In the genomic region with DNA sequence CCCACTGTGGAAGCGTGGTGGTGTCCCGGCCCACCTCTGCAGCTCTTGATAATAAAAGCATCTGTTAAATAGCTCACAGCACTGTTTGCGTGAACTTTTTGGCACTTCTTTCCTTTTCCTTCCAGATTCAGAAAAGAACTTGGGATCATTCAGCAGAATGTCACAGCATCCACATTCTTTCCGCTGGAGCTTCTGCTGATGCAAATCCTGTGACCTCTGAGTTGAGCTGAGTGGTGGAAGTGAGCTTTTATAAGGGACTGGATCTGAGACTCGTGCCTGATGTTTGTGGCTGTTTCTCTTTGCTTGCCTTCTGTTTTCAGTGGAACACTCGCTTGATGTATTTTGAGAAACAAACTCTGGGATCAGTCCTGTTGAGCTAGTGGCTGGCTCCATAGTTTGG, we compare ENCODE assay signal across 1 cellular context.
TF ChIP-seq lines count a peak whose summit lies in the region.

No MANE protein-coding gene starts in this region.

TF ChIP-seq in SK-N-SH, 30 proteins besides CTCF, POLR2A, EP300 and RAD21:
- TF ChIP-seq FOXM1 (IDR thresholded peaks at IDR 0.05; ENCODE audit: low read depth), result no peak
- no peak for TF ChIP-seq RCOR1 (IDR thresholded peaks at IDR 0.05; ENCODE audit: low read length)
- no peak for TF ChIP-seq MEF2A (IDR thresholded peaks at IDR 0.05; ENCODE audit: borderline replicate concordance, low read depth)
- TF ChIP-seq, protein P1, sequence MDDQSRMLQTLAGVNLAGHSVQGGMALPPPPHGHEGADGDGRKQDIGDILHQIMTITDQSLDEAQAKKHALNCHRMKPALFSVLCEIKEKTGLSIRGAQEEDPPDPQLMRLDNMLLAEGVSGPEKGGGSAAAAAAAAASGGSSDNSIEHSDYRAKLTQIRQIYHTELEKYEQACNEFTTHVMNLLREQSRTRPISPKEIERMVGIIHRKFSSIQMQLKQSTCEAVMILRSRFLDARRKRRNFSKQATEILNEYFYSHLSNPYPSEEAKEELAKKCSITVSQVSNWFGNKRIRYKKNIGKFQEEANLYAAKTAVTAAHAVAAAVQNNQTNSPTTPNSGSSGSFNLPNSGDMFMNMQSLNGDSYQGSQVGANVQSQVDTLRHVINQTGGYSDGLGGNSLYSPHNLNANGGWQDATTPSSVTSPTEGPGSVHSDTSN (IDR thresholded peaks at IDR 0.05), result no peak
- no peak for TF ChIP-seq JUND (IDR thresholded peaks at IDR 0.05)
- TF ChIP-seq, protein P2, sequence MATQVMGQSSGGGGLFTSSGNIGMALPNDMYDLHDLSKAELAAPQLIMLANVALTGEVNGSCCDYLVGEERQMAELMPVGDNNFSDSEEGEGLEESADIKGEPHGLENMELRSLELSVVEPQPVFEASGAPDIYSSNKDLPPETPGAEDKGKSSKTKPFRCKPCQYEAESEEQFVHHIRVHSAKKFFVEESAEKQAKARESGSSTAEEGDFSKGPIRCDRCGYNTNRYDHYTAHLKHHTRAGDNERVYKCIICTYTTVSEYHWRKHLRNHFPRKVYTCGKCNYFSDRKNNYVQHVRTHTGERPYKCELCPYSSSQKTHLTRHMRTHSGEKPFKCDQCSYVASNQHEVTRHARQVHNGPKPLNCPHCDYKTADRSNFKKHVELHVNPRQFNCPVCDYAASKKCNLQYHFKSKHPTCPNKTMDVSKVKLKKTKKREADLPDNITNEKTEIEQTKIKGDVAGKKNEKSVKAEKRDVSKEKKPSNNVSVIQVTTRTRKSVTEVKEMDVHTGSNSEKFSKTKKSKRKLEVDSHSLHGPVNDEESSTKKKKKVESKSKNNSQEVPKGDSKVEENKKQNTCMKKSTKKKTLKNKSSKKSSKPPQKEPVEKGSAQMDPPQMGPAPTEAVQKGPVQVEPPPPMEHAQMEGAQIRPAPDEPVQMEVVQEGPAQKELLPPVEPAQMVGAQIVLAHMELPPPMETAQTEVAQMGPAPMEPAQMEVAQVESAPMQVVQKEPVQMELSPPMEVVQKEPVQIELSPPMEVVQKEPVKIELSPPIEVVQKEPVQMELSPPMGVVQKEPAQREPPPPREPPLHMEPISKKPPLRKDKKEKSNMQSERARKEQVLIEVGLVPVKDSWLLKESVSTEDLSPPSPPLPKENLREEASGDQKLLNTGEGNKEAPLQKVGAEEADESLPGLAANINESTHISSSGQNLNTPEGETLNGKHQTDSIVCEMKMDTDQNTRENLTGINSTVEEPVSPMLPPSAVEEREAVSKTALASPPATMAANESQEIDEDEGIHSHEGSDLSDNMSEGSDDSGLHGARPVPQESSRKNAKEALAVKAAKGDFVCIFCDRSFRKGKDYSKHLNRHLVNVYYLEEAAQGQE (IDR thresholded peaks at IDR 0.05; ENCODE audit: low read depth, low read length), result no peak
- TF ChIP-seq POLR2AphosphoS5 (IDR thresholded peaks at IDR 0.05; ENCODE audit: low read depth, low read length), result no peak
- TF ChIP-seq, protein P3, sequence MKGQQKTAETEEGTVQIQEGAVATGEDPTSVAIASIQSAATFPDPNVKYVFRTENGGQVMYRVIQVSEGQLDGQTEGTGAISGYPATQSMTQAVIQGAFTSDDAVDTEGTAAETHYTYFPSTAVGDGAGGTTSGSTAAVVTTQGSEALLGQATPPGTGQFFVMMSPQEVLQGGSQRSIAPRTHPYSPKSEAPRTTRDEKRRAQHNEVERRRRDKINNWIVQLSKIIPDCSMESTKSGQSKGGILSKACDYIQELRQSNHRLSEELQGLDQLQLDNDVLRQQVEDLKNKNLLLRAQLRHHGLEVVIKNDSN (IDR thresholded peaks at IDR 0.05; ENCODE audit: borderline replicate concordance, low read depth), result no peak
- TF ChIP-seq ELF1 (IDR thresholded peaks at IDR 0.05), result no peak
- no peak for TF ChIP-seq SIN3A (IDR thresholded peaks at IDR 0.05; ENCODE audit: borderline replicate concordance, low read depth, low read length)
- TF ChIP-seq EZH2phosphoT487 (IDR thresholded peaks at IDR 0.05; ENCODE audit: borderline replicate concordance, low read depth), result no peak
- TF ChIP-seq RFX5 (IDR thresholded peaks at IDR 0.05; ENCODE audit: low read length), result no peak
- TF ChIP-seq, protein P4, sequence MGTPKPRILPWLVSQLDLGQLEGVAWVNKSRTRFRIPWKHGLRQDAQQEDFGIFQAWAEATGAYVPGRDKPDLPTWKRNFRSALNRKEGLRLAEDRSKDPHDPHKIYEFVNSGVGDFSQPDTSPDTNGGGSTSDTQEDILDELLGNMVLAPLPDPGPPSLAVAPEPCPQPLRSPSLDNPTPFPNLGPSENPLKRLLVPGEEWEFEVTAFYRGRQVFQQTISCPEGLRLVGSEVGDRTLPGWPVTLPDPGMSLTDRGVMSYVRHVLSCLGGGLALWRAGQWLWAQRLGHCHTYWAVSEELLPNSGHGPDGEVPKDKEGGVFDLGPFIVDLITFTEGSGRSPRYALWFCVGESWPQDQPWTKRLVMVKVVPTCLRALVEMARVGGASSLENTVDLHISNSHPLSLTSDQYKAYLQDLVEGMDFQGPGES (IDR thresholded peaks at IDR 0.05; ENCODE audit: low read depth, low read length), result no peak
- no peak for TF ChIP-seq RXRA (IDR thresholded peaks at IDR 0.05; ENCODE audit: borderline replicate concordance, low read depth)
- no peak for TF ChIP-seq NRF1 (IDR thresholded peaks at IDR 0.05; ENCODE audit: low read depth, low read length)
- TF ChIP-seq NFIC (IDR thresholded peaks at IDR 0.05; ENCODE audit: borderline replicate concordance), result no peak
- TF ChIP-seq, protein P5, sequence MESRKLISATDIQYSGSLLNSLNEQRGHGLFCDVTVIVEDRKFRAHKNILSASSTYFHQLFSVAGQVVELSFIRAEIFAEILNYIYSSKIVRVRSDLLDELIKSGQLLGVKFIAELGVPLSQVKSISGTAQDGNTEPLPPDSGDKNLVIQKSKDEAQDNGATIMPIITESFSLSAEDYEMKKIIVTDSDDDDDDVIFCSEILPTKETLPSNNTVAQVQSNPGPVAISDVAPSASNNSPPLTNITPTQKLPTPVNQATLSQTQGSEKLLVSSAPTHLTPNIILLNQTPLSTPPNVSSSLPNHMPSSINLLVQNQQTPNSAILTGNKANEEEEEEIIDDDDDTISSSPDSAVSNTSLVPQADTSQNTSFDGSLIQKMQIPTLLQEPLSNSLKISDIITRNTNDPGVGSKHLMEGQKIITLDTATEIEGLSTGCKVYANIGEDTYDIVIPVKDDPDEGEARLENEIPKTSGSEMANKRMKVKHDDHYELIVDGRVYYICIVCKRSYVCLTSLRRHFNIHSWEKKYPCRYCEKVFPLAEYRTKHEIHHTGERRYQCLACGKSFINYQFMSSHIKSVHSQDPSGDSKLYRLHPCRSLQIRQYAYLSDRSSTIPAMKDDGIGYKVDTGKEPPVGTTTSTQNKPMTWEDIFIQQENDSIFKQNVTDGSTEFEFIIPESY (IDR thresholded peaks at IDR 0.05; ENCODE audit: borderline replicate concordance, low read depth), result no peak
